In the genomic region with DNA sequence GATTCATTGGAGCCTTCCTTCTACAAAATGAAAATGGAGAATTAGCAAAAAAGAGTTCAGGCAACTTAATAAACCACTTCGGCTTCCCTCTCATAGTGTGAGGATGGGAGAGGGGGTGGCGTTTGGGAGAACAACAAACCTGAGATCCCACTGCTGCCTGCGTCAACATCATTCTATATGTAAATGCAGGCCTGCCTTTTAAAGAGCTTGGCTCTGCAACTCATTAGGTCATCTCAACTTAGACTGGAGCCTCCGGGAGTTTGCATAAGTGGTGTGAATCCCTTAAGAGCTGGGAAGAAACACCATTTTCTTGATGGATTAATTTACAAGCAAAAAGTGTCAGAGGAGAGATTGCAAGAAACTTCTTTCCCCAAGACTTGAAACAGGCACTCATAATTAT, we compare ENCODE assay signal across 1 cellular context.
TF ChIP-seq lines count a peak whose summit lies in the region.

No MANE protein-coding gene starts in this region.

TF ChIP-seq in H1, 55 proteins besides CTCF, POLR2A, EP300 and RAD21 (continued from another document):
- no peak for TF ChIP-seq ASH2L (IDR thresholded peaks at IDR 0.05; ENCODE audit: low read length)
